In genomic region chr19:57578487-57579205, GRCh38 we compare ENCODE assay signal across 8 cellular contexts. TPM values are rescaled to one million over a fixed set of nuclear protein-coding genes. Genes with fewer than 3 reads are reported as not detected.
DNase-seq lines count a peak whose midpoint lies in the region; ATAC-seq and TF ChIP-seq lines count a peak whose summit lies in the region.

Gene ZNF416, minus strand, starts transcription at chr19:57578911. Its CDS starts 207 bp downstream, at chr19:57578704.

- peaks cover 8 to 33% of the 10 kb centered on the region in 2 donors for H3K36me3 ChIP-seq in left lung

- peaks cover 0 to 7% (median 4%) of the 10 kb centered on the region in 3 donors for H3K27me3 Mint-ChIP-seq in CD14-positive monocyte (ENCODE audit: low read depth in 3 of 3)

- peaks cover 0 to 70% of the 10 kb centered on the region in 2 donors for H3K9me3 ChIP-seq in left lung

- peaks cover 66 to 86% (median 80%) of the 10 kb centered on the region in 7 donors for H3K9me3 Mint-ChIP-seq in CD14-positive monocyte

- intact Hi-C loops in CD14-positive monocyte (cut with micrococcal nuclease), result loop anchor here (2.0 to 10.0 kb wide), 6 partner anchors 54 to 102 kb away; partner anchors contain the start of genes ZNF211 (in 2 of the 2), ZNF549 (in 1 of the 2), ZNF551 (in 1 of the 2) and ZNF772 (in 1 of the 2)
- intact Hi-C loops in left lung (cut with DNase I), result no loop called here

- H3K4me3 ChIP-seq in left lung, result peak within 1 kb of the TSS; percentile 77 to 100

- peak; percentile 94 for ATAC-seq in GM19372 (IDR thresholded peaks at IDR 0.05; ENCODE audit: low read depth, unreplicated experiment)
- peak; percentile 92 for ATAC-seq in HG03521 (IDR thresholded peaks at IDR 0.05; ENCODE audit: unreplicated experiment)
- ATAC-seq in left lung, result peak; percentile 100

- peak within 1 kb of the TSS in 1 of 2 donors; percentile 51 for H3K27ac ChIP-seq in left lung

- no peaks in the 10 kb centered on the region for H3K27me3 ChIP-seq in left lung

- peak within 1 kb of the TSS in 2 of 7 donors; percentile 54 to 82 for H3K27ac Mint-ChIP-seq in CD14-positive monocyte

- H3K4me1 ChIP-seq in left lung, result peaks cover 12 to 14% of the 10 kb centered on the region in 2 donors

- H3K4me3 Mint-ChIP-seq in CD14-positive monocyte, result peak within 1 kb of the TSS; percentile 80 to 86

- H3K36me3 Mint-ChIP-seq in CD14-positive monocyte, result peaks cover 39 to 40% of the 10 kb centered on the region in 2 donors

- H3K4me1 Mint-ChIP-seq in CD14-positive monocyte, result peaks cover 19% of the 10 kb centered on the region

- peak; percentile 96 for DNase-seq in CD14-positive monocyte (ENCODE audit: low spot score)
- DNase-seq in NCI-H69 (lab: John Stamatoyannopoulos, UW), result peak; percentile 99
- peak; percentile 78 to 97 for DNase-seq in activated CD4-positive, alpha-beta T cell treated with anti-CD3 and anti-CD28 coated beads, Interleukin-2, amount 50 U/mL, for 24 hours (ENCODE audit: low read depth in 1 of 2, low spot score in 1 of 2)
- DNase-seq in dermis blood vessel endothelial cell, result peak; percentile 98
- peak; percentile 94 to 97 for DNase-seq in left lung
- DNase-seq in stimulated activated CD4-positive, alpha-beta T cell treated with anti-CD3 and anti-CD28 coated beads, Interleukin-2, amount 100 ng/mL, for 4 hours (ENCODE audit: low read depth), result peak; percentile 96

- no peak for TF ChIP-seq CTCF in CD14-positive monocyte (IDR thresholded peaks at IDR 0.05)
- no peak for TF ChIP-seq CTCF in left lung (IDR thresholded peaks at IDR 0.05)

RNA-seq across cellular contexts. Expression of gene ZNF416, which starts in this region (rescaled TPM):
- polyA plus RNA-seq in CD14-positive monocyte, result 1 to 10 TPM; 1.4 to 2.1 TPM
- 4.1 and 4.4 TPM in 2 replicates for total RNA-seq in dermis blood vessel endothelial cell
- 1 to 10 TPM; 4.5 TPM for total RNA-seq in left lung

Comparison
In these comparisons a context has a peak if more than half of its experiments do, and no peak if none do; other contexts are left out.
1. intact Hi-C loops: an anchor here in CD14-positive monocyte (2.0 to 10.0 kb wide); none called in left lung.